ENCODE assay signal across 14 cellular contexts in the genomic region with DNA sequence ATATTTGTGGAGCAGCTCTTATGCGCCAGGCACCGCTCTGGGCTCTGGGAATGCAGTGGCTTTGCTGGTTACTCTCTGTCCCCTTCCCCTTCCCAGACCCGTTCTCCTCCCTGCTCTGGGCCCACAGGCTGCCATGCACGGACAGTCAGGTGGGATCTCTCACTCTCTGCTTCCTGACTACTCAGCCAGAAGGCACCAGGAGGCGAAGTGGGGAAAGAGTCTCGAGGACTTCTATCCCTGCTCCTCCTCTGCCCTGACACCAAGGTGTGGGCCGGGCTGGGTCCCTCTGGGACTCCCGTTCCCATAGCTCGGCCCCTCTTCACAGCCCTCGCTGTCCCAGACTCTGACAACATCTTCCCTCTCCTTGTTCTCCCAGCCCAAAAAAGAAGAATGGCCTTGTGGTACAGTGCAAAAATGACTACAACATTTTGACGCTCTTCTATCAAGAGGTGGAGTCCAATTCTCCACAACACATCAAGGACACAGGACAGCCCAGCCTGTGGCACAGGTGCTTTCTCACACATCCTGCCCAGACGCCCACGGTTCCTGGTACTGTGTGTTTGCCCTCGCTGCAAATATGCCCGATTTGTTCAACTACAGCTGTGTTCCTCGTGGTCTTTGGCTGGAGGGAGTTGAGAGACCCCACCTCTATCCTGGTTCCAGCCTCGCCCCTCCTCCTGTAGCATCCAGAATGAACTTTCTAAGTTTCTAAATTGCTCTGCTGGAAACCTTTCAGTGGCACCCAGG. TPM values are rescaled to one million over a fixed set of nuclear protein-coding genes. Genes with fewer than 3 reads are reported as not detected.
DNase-seq lines count a peak whose midpoint lies in the region; ATAC-seq, FAIRE-seq and TF ChIP-seq lines count a peak whose summit lies in the region.
"Had no signal": no experiment of that assay in that cellular context is flagged by ENCODE, and none has a peak within 500 bp of the region (broad histone marks: within the 10 kb centered on the region; RNA-seq: fewer than 3 reads in every experiment).

No MANE protein-coding gene starts in this region.

- H3K4me3 ChIP-seq in effector memory CD4-positive, alpha-beta T cell (ENCODE audit: insufficient read depth, low read depth, low read length, poor library complexity, severe bottlenecking), result no peak overlapping the region
- H3K4me3 ChIP-seq: HAP-1, tibial artery had no signal

- H3K9me3 Mint-ChIP-seq in activated CD4-positive, alpha-beta T cell treated with anti-CD3 and anti-CD28 coated beads, Interleukin-2, amount 10 ng/mL, durations not matched to agents 24 days and 14 days, result peaks cover 3% of the 10 kb centered on the region
- H3K9me3 Mint-ChIP-seq in central memory CD8-positive, alpha-beta T cell, result no peaks in the 10 kb centered on the region

- peak; percentile 19 for TF ChIP-seq POLR2A in GM18505 (IDR thresholded peaks at IDR 0.05; ENCODE audit: borderline replicate concordance, extremely low read depth, insufficient read depth, insufficient read length)

- ATAC-seq in GM18505 (IDR thresholded peaks at IDR 0.05; ENCODE audit: unreplicated experiment) (no peak), GM21528 (IDR thresholded peaks at IDR 0.05; ENCODE audit: low FRiP score, unreplicated experiment) (no peak)
- no peak for ATAC-seq in central memory CD8-positive, alpha-beta T cell (replicated peaks; ENCODE audit: extremely low read depth, poor library complexity, severe bottlenecking)
- ATAC-seq: WTC11 had no signal

- DNase-seq in activated CD4-positive, alpha-beta T cell treated with anti-CD3 and anti-CD28 coated beads, Interleukin-2, amount 10 ng/mL, durations not matched to agents 24 days and 14 days, result peak; percentile 78
- DNase-seq in central memory CD8-positive, alpha-beta T cell (ENCODE audit: low spot score in 2 of 2), result no peak
- DNase-seq in stimulated activated CD4-positive, alpha-beta T cell treated with anti-CD3 and anti-CD28 coated beads, Interleukin-4, amount 100 ng/mL, for 24 hours, result peak; percentile 57
- DNase-seq in RCC 7860 (ENCODE audit: low spot score) (no peak), GOT3 (lab: John Stamatoyannopoulos, UW) (no peak)
- DNase-seq in effector memory CD4-positive, alpha-beta T cell, result no peak
- DNase-seq: MM.1S, NCI-H446, tibial artery had no signal

- peak overlapping the region; percentile 92 for H3K27ac Mint-ChIP-seq in activated CD4-positive, alpha-beta T cell treated with anti-CD3 and anti-CD28 coated beads, Interleukin-2, amount 10 ng/mL, durations not matched to agents 24 days and 14 days
- peak overlapping the region; percentile 95 for H3K27ac Mint-ChIP-seq in central memory CD8-positive, alpha-beta T cell (ENCODE audit: low read depth)
- H3K27ac Mint-ChIP-seq: WTC11 had no signal

- H3K4me1 Mint-ChIP-seq in activated CD4-positive, alpha-beta T cell treated with anti-CD3 and anti-CD28 coated beads, Interleukin-2, amount 10 ng/mL, durations not matched to agents 24 days and 14 days, result peaks cover 66% of the 10 kb centered on the region
- H3K4me1 Mint-ChIP-seq in central memory CD8-positive, alpha-beta T cell, result peaks cover 84% of the 10 kb centered on the region

- H3K4me1 ChIP-seq in effector memory CD4-positive, alpha-beta T cell (ENCODE audit: control insufficient read depth, insufficient read depth, low read length, poor library complexity, severe bottlenecking), result peaks cover 41% of the 10 kb centered on the region
- H3K4me1 ChIP-seq: HAP-1, tibial artery had no signal

- no peaks in the 10 kb centered on the region for H3K36me3 ChIP-seq in effector memory CD4-positive, alpha-beta T cell (ENCODE audit: control insufficient read depth, insufficient read depth, low read length)
- H3K36me3 ChIP-seq: HAP-1, tibial artery had no signal

- H3K27me3 Mint-ChIP-seq in activated CD4-positive, alpha-beta T cell treated with anti-CD3 and anti-CD28 coated beads, Interleukin-2, amount 10 ng/mL, durations not matched to agents 24 days and 14 days, result no peaks in the 10 kb centered on the region
- H3K27me3 Mint-ChIP-seq in central memory CD8-positive, alpha-beta T cell, result no peaks in the 10 kb centered on the region

- intact Hi-C loops in activated CD4-positive, alpha-beta T cell treated with anti-CD3 and anti-CD28 coated beads, Interleukin-2, amount 10 ng/mL, durations not matched to agents 24 days and 14 days (cut with micrococcal nuclease), result no loop called here

- peak overlapping the region; percentile 70 for H3K4me3 Mint-ChIP-seq in activated CD4-positive, alpha-beta T cell treated with anti-CD3 and anti-CD28 coated beads, Interleukin-2, amount 10 ng/mL, durations not matched to agents 24 days and 14 days
- H3K4me3 Mint-ChIP-seq in central memory CD8-positive, alpha-beta T cell, result peak overlapping the region; percentile 71
- H3K4me3 Mint-ChIP-seq: WTC11 had no signal

- no peaks in the 10 kb centered on the region for H3K27me3 ChIP-seq in effector memory CD4-positive, alpha-beta T cell (replicated peaks; ENCODE audit: control insufficient read depth, insufficient read depth, low read length, poor library complexity, severe bottlenecking)

- H3K9me3 ChIP-seq in effector memory CD4-positive, alpha-beta T cell (ENCODE audit: control insufficient read depth, low read length), result no peaks in the 10 kb centered on the region
- H3K9me3 ChIP-seq: HAP-1, tibial artery had no signal

- H3K36me3 Mint-ChIP-seq in activated CD4-positive, alpha-beta T cell treated with anti-CD3 and anti-CD28 coated beads, Interleukin-2, amount 10 ng/mL, durations not matched to agents 24 days and 14 days (ENCODE audit: low read depth), result peaks cover 6% of the 10 kb centered on the region
- H3K36me3 Mint-ChIP-seq in central memory CD8-positive, alpha-beta T cell (ENCODE audit: insufficient read depth), result peaks cover 24% of the 10 kb centered on the region
- H3K36me3 Mint-ChIP-seq: WTC11 had no signal

- no peak for FAIRE-seq in RCC 7860 (lab: Jason Lieb, UNC)

- no peak overlapping the region for H3K27ac ChIP-seq in effector memory CD4-positive, alpha-beta T cell (ENCODE audit: insufficient read depth, low read length, poor library complexity, severe bottlenecking)
- H3K27ac ChIP-seq: tibial artery had no signal

RNA-seq across cellular contexts. Expression of a gene that starts 14.0 kb away (rescaled TPM):
- 436 and 445 TPM in 2 replicates for total RNA-seq in activated CD4-positive, alpha-beta T cell treated with anti-CD3 and anti-CD28 coated beads, Interleukin-2, amount 10 ng/mL, durations not matched to agents 24 days and 14 days

RNA-seq across cellular contexts. Expression of a gene that starts 21.0 kb away (rescaled TPM):
- 2.4 and 3.4 TPM in 2 replicates for total RNA-seq in activated CD4-positive, alpha-beta T cell treated with anti-CD3 and anti-CD28 coated beads, Interleukin-2, amount 10 ng/mL, durations not matched to agents 24 days and 14 days
- total RNA-seq: myocyte had no signal

RNA-seq across cellular contexts. Expression of a gene that starts 42.9 kb away (rescaled TPM):
- total RNA-seq in activated CD4-positive, alpha-beta T cell treated with anti-CD3 and anti-CD28 coated beads, Interleukin-2, amount 10 ng/mL, durations not matched to agents 24 days and 14 days, result 0.21 TPM in 2 replicates
- total RNA-seq: myocyte had no signal

RNA-seq across cellular contexts. Expression of a gene that starts 49.4 kb away (rescaled TPM):
- total RNA-seq in activated CD4-positive, alpha-beta T cell treated with anti-CD3 and anti-CD28 coated beads, Interleukin-2, amount 10 ng/mL, durations not matched to agents 24 days and 14 days, result 212 and 217 TPM in 2 replicates

Comparison
In these comparisons a context has a peak if more than half of its experiments do, and no peak if none do; other contexts are left out.
1. DNase-seq: peak in activated CD4-positive, alpha-beta T cell treated with anti-CD3 and anti-CD28 coated beads, Interleukin-2, amount 10 ng/mL, durations not matched to agents 24 days and 14 days (single experiment) and stimulated activated CD4-positive, alpha-beta T cell treated with anti-CD3 and anti-CD28 coated beads, Interleukin-4, amount 100 ng/mL, for 24 hours (single experiment); none in central memory CD8-positive, alpha-beta T cell (0 of 2), RCC 7860 (single experiment), GOT3 (single experiment) and effector memory CD4-positive, alpha-beta T cell (0 of 3).